16 cellular contexts compared by ENCODE assay signal in genomic region chr6:54519161-54519560, GRCh38.
A peak's percentile ranks its signal among the peaks of the same experiment; 100 is the strongest.
DNase-seq lines count a peak whose midpoint lies in the region; ATAC-seq and TF ChIP-seq lines count a peak whose summit lies in the region.
"Had no signal": no experiment of that assay in that cellular context is flagged by ENCODE, and none has a peak within 500 bp of the region (broad histone marks: within the 10 kb centered on the region; RNA-seq: fewer than 3 reads in every experiment).

No MANE protein-coding gene starts in this region.

- in situ Hi-C loops in astrocyte of the spinal cord (cut with HindIII; ENCODE audit: low sequenced_read_pairs): no loop called here

- no peak for TF ChIP-seq POLR2A in gastroesophageal sphincter (IDR thresholded peaks at IDR 0.05)

- ATAC-seq in activated CD4-positive, CD25-positive, alpha-beta regulatory T cell treated with anti-CD3 and anti-CD28 coated beads, Interleukin-2, amount 50 U/mL, for 24 hours: no peak
- no peak for ATAC-seq in gastroesophageal sphincter
- ATAC-seq: GM12878 had no signal

- TF ChIP-seq CTCF in astrocyte of the spinal cord (IDR thresholded peaks at IDR 0.05; ENCODE audit: low read depth, low read length) (no peak), gastroesophageal sphincter (IDR thresholded peaks at IDR 0.05) (no peak), BE2C (IDR thresholded peaks at IDR 0.05; ENCODE audit: low read depth, low read length) (no peak)

- H3K4me1 ChIP-seq in gastroesophageal sphincter (no peaks in the 10 kb centered on the region), BE2C (no peaks in the 10 kb centered on the region)
- H3K4me1 ChIP-seq: Caco-2, HAP-1 had no signal

- H3K36me3 ChIP-seq in gastroesophageal sphincter: no peaks in the 10 kb centered on the region
- no peaks in the 10 kb centered on the region for H3K36me3 ChIP-seq in BE2C
- H3K36me3 ChIP-seq: HAP-1 had no signal

- no peak overlapping the region for H3K27ac ChIP-seq in gastroesophageal sphincter
- H3K27ac ChIP-seq: C4-2B had no signal

- DNase-seq in LHCN-M2 (ENCODE audit: low read depth) (peak; percentile 55), astrocyte of the spinal cord (ENCODE audit: low read depth, low spot score) (peak; percentile 2), fibroblast of the conjunctiva (ENCODE audit: low read depth) (peak; percentile 3), renal cortical epithelial cell (ENCODE audit: low read depth) (peak; percentile 56), BE2C (no peak)
- DNase-seq: ACHN; Caco-2; CD4-positive, alpha-beta T cell; DMS53; DND-41; EL had no signal

- H3K9me3 ChIP-seq in gastroesophageal sphincter: no peaks in the 10 kb centered on the region
- H3K9me3 ChIP-seq in BE2C: no peaks in the 10 kb centered on the region
- H3K9me3 ChIP-seq: Caco-2, HAP-1 had no signal

- whole genome bisulfite sequencing in gastroesophageal sphincter (ENCODE audit: low coverage in 1 of 2), 2 donors: 88 to 90% methylated on average over 3 of the region's 3 CpGs

- H3K4me3 ChIP-seq in astrocyte of the spinal cord (ENCODE audit: low read depth, low read length): no peak overlapping the region
- no peak overlapping the region for H3K4me3 ChIP-seq in gastroesophageal sphincter
- no peak overlapping the region for H3K4me3 ChIP-seq in BE2C (ENCODE audit: low read depth, low read length)
- H3K4me3 ChIP-seq: GM12878, HAP-1 had no signal

- no peak for TF ChIP-seq EP300 in gastroesophageal sphincter (IDR thresholded peaks at IDR 0.05)

- no peaks in the 10 kb centered on the region for H3K27me3 ChIP-seq in gastroesophageal sphincter
- H3K27me3 ChIP-seq in BE2C: no peaks in the 10 kb centered on the region
